Comparison of ENCODE assay signal across 22 cellular contexts in genomic region chr19:49662011-49662410, GRCh38. TPM values are rescaled to one million over a fixed set of nuclear protein-coding genes. Genes with fewer than 3 reads are reported as not detected.
A peak's percentile ranks its signal among the peaks of the same experiment; 100 is the strongest.
DNase-seq lines count a peak whose midpoint lies in the region; ATAC-seq, FAIRE-seq and TF ChIP-seq lines count a peak whose summit lies in the region.
"Had no signal": no experiment of that assay in that cellular context is flagged by ENCODE, and none has a peak within 500 bp of the region (broad histone marks: within the 10 kb centered on the region; RNA-seq: fewer than 3 reads in every experiment).

No MANE protein-coding gene starts in this region.

- H3K4me3 Mint-ChIP-seq in MCF 10A (ENCODE audit: unreplicated experiment) (no peak overlapping the region), neural crest cell (peak overlapping the region; percentile 23)

- no peak for TF ChIP-seq POLR2A in breast epithelium (IDR thresholded peaks at IDR 0.05)
- TF ChIP-seq POLR2A in GM15510 (IDR thresholded peaks at IDR 0.05; ENCODE audit: borderline replicate concordance, extremely low read depth, insufficient read length): peak; percentile 19
- no peak for TF ChIP-seq POLR2A in K562 (conservative IDR thresholded peaks at IDR 0.05)
- no peak for TF ChIP-seq POLR2A in esophagus muscularis mucosa (IDR thresholded peaks at IDR 0.05; ENCODE audit: low read depth)

- TF ChIP-seq RAD21 in K562 (CRISPR knock-in tag; conservative IDR thresholded peaks at IDR 0.05 in 1 of 2, IDR thresholded peaks at IDR 0.05 in 1 of 2): no peak

- 97% methylated on average over 14 of the region's 16 CpGs for WGBS in K562 (ENCODE audit: insufficient coverage, low coverage, missing lambda C conversion rate)
- 95% methylated on average over 14 of the region's 16 CpGs for WGBS in esophagus muscularis mucosa

- no peak for FAIRE-seq in K562 (lab: Jason Lieb, UNC)
- FAIRE-seq: A549 had no signal

- H3K4me2 ChIP-seq in K562 (ENCODE audit: insufficient read depth, low read length): no peak overlapping the region
- H3K4me2 ChIP-seq: A549, SK-N-SH had no signal

- peaks cover 38% of the 10 kb centered on the region for H3K79me2 ChIP-seq in K562 (ENCODE audit: control insufficient read depth, insufficient read depth, low read length)

- no peak for ATAC-seq in K562
- ATAC-seq: A549, Panc1 had no signal

- H3K4me1 ChIP-seq in breast epithelium (peaks cover 6 to 7% of the 10 kb centered on the region in 2 donors), K562 (replicated peaks in 1 of 2; ENCODE audit: control insufficient read depth in 2 of 2, insufficient read depth in 2 of 2, low read length in 2 of 2) (peaks cover 0 to 35% of the 10 kb centered on the region in 2 experiments; a peak in 4 of 5 replicates), ascending aorta (peaks cover 0 to 18% of the 10 kb centered on the region in 2 donors), esophagus muscularis mucosa (peaks cover 17 to 34% (median 26%) of the 10 kb centered on the region in 4 donors)

- intact Hi-C loops in MCF 10A (cut with micrococcal nuclease) (no loop called here), breast epithelium (cut with DNase I; ENCODE audit: low total_unique reads) (loop anchor here (10.0 kb wide), 1 partner anchor 167 kb away; the partner anchor contains the start of gene RPS11), K562 (cut with micrococcal nuclease) (no loop called here), ascending aorta (cut with DNase I) (no loop called here), esophagus muscularis mucosa (cut with DNase I) (no loop called here)

- no peaks in the 10 kb centered on the region for H3K27me3 ChIP-seq in breast epithelium
- H3K27me3 ChIP-seq in K562 (ENCODE audit: control insufficient read depth in 2 of 2, insufficient read depth in 2 of 2, low read length in 2 of 2): no peaks in the 10 kb centered on the region
- no peaks in the 10 kb centered on the region for H3K27me3 ChIP-seq in ascending aorta
- no peaks in the 10 kb centered on the region for H3K27me3 ChIP-seq in esophagus muscularis mucosa

- no peak for TF ChIP-seq CTCF in MCF 10A (IDR thresholded peaks at IDR 0.05; ENCODE audit: unreplicated experiment)
- no peak for TF ChIP-seq CTCF in breast epithelium (IDR thresholded peaks at IDR 0.05)
- TF ChIP-seq CTCF in K562 (IDR thresholded peaks at IDR 0.05 in 2 of 3, conservative IDR thresholded peaks at IDR 0.05 in 1 of 3; ENCODE audit: insufficient read depth in 2 of 3, low read depth in 1 of 3, low read length in 3 of 3): no peak
- no peak for TF ChIP-seq CTCF in neural crest cell (conservative IDR thresholded peaks at IDR 0.05)
- no peak for TF ChIP-seq CTCF in ascending aorta (IDR thresholded peaks at IDR 0.05)
- TF ChIP-seq CTCF in esophagus muscularis mucosa (IDR thresholded peaks at IDR 0.05): no peak

- in situ Hi-C loops in K562 (cut with MboI): no loop called here

- H3K9me3 Mint-ChIP-seq in MCF 10A (ENCODE audit: unreplicated experiment) (no peaks in the 10 kb centered on the region), neural crest cell (no peaks in the 10 kb centered on the region)

- H3K9me1 ChIP-seq in K562 (ENCODE audit: control insufficient read depth, insufficient read depth, low read length): peaks cover 2% of the 10 kb centered on the region

- POLR2A ChIA-PET in MCF 10A (lab: Yijun Ruan, JAX) (interaction anchor here (2.0 to 11.4 kb wide), 2 partner anchors 14 to 20 kb away, joined by 7 to 167 read pairs; partner anchors contain the start of genes RRAS and SCAF1), K562 (lab: Yijun Ruan, JAX) (interaction anchor here (0.7 to 1.6 kb wide), 5 partner anchors 9 to 69 kb away, joined by 3 to 5 read pairs (median 4); partner anchors contain the start of gene RRAS)

- no peak overlapping the region for H3K4me3 ChIP-seq in breast epithelium
- H3K4me3 ChIP-seq in K562: no peak overlapping the region
- no peak overlapping the region for H3K4me3 ChIP-seq in ascending aorta
- H3K4me3 ChIP-seq in esophagus muscularis mucosa: no peak overlapping the region
- H3K4me3 ChIP-seq: A549 had no signal

- no peak overlapping the region for H2AFZ ChIP-seq in K562 (ENCODE audit: low read depth, low read length)

- TF ChIP-seq EP300 in K562 (IDR thresholded peaks at IDR 0.05; ENCODE audit: low read length): no peak
- TF ChIP-seq EP300 in esophagus muscularis mucosa (IDR thresholded peaks at IDR 0.05): no peak

- H3K27ac Mint-ChIP-seq in MCF 10A (ENCODE audit: low read depth, unreplicated experiment): no peak overlapping the region
- no peak overlapping the region for H3K27ac Mint-ChIP-seq in neural crest cell (ENCODE audit: unreplicated experiment)

- peaks cover 13% of the 10 kb centered on the region; the same call in 1 of the 2 replicates for H4K20me1 ChIP-seq in K562 (replicated peaks; ENCODE audit: control insufficient read depth, insufficient read depth, low read length)

- H3K27me3 Mint-ChIP-seq in MCF 10A (ENCODE audit: insufficient read depth, unreplicated experiment) (no peaks in the 10 kb centered on the region), neural crest cell (ENCODE audit: low read depth) (peaks cover 10% of the 10 kb centered on the region)

- TSS peak; percentile 21 for BruUV-seq in MCF 10A (replicated peaks; lab: Mats Ljungman, UMichigan)
- no TSS peak for BruUV-seq in K562 (replicated peaks; lab: Mats Ljungman, UMichigan)

- H3K36me3 Mint-ChIP-seq in MCF 10A (ENCODE audit: insufficient read depth, unreplicated experiment) (peaks cover 37% of the 10 kb centered on the region), neural crest cell (ENCODE audit: low read depth) (peaks cover 9% of the 10 kb centered on the region)

- 0 out of 4 replicates have a peak overlapping the region, but pooled peaks of 1 of the 2 experiments have one; percentile 21 for H3K9ac ChIP-seq in K562 (ENCODE audit: insufficient read depth in 1 of 2, low read depth in 2 of 2, low read length in 2 of 2)
- H3K9ac ChIP-seq: SK-N-SH had no signal

- H3K27ac ChIP-seq in breast epithelium (no peak overlapping the region), K562 (ENCODE audit: extremely low read depth, low read depth, low read length) (no peak overlapping the region), ascending aorta (no peak overlapping the region), esophagus muscularis mucosa (replicated peaks in 1 of 4) (no peak overlapping the region)
- H3K27ac ChIP-seq: A549 had no signal

- H3K36me3 ChIP-seq in breast epithelium (no peaks in the 10 kb centered on the region), K562 (ENCODE audit: control insufficient read depth, insufficient read depth, low read length) (peaks cover 62% of the 10 kb centered on the region; the same call in 2 of the 3 replicates), ascending aorta (peaks cover 56 to 61% of the 10 kb centered on the region in 2 donors), esophagus muscularis mucosa (peaks cover 45 to 62% (median 61%) of the 10 kb centered on the region in 4 donors)

- CTCF ChIA-PET in MCF 10A (lab: Yijun Ruan, JAX) (no interaction called here), K562 (lab: Yijun Ruan, JAX; ENCODE audit: low intra/inter-chr PET ratio) (no interaction called here)

- H3K4me1 Mint-ChIP-seq in MCF 10A (ENCODE audit: insufficient read depth, unreplicated experiment) (peaks cover 14% of the 10 kb centered on the region), neural crest cell (peaks cover 31% of the 10 kb centered on the region)

- DNase-seq in MCF 10A (ENCODE audit: unreplicated experiment) (no peak), breast epithelium (ENCODE audit: low spot score in 2 of 2) (no peak), K562 (ENCODE audit: extremely low read depth in 1 of 4, low spot score in 3 of 4) (no peak), neural crest cell (ENCODE audit: low read depth, low spot score) (no peak), ascending aorta (ENCODE audit: low spot score in 2 of 2) (no peak), NCI-H510A treated with DMSO at 0.1 percent for 48 hours (lab: John Stamatoyannopoulos, UW) (no peak), esophagus muscularis mucosa (ENCODE audit: extremely low spot score) (no peak)
- DNase-seq: C1 segment of cervical spinal cord, Caco-2, HCEC 1CT, Karpas-422, MM.1S, NCI-H1092 treated with DMSO at 0.1 percent for 48 hours, NCI-H1694 treated with DMSO at 0.1 percent for 48 hours, NCI-H2107, NCI-H2227 treated with DMSO at 0.1 percent for 48 hours, NCI-H524 treated with DMSO at 0.1 percent for 48 hours, Right ventricle myocardium superior, SK-N-SH had no signal

- H3K9me3 ChIP-seq in breast epithelium (no peaks in the 10 kb centered on the region), K562 (replicated peaks; ENCODE audit: control insufficient read depth, insufficient read depth, low read depth, low read length) (0 out of 2 replicates have a peak, but pooled peaks cover 2% of the 10 kb centered on the region), ascending aorta (no peaks in the 10 kb centered on the region), esophagus muscularis mucosa (no peaks in the 10 kb centered on the region)
- H3K9me3 ChIP-seq: SK-N-SH had no signal

RNA-seq across cellular contexts. Expression of gene IRF3, which starts 3.6 kb away (rescaled TPM):
- total RNA-seq in MCF 10A (2022) (65.6 and 82.2 TPM in 2 replicates), breast epithelium (100 to 1,000 TPM in 1 of 3 donors, 10 to 100 TPM in 2; 39.7 to 100 (median 52.4) TPM), K562 (2014; rRNA removed) (113 and 160 TPM in 2 replicates), K562 (2014; rRNA removed; fragmentation: Illumina TruSeq; extraction: Trizol) (28.5 and 40.9 TPM in 2 replicates), K562 (2015; rRNA removed; fragmentation: Illumina TruSeq; extraction: Trizol) (64.0 and 65.4 TPM in 2 replicates), K562 (2021) (125 and 132 TPM in 2 replicates), neural crest cell (70.0 and 76.0 TPM in 2 replicates), ascending aorta (75.9 TPM), esophagus muscularis mucosa (10 to 100 TPM; 38.8 to 61.7 (median 56.7) TPM)
- 63.4 and 152 TPM in 2 replicates for total RNA-seq in K562 (2011; cell fraction: chromatin; rRNA removed; ENCODE audit: low replicate concordance)
- 90.7 and 93.9 TPM in 2 replicates for total RNA-seq in K562 (2011; cell fraction: nucleolus; rRNA removed)
- 78.8 and 106 TPM in 2 replicates for total RNA-seq in K562 (2011; cell fraction: nucleoplasm; rRNA removed)
- polyA plus RNA-seq in K562 (2011; rRNA removed) (54.5 and 66.4 TPM in 2 replicates), K562 (2014; fragmentation: Illumina TruSeq; extraction: Trizol) (118 and 119 TPM in 2 replicates), K562 (2014; fragmentation: Nextera tagmentation; extraction: Ambion mirVana) (10 to 100 TPM in 1 of 2 experiments, 1 to 10 TPM in 1; 7.5 to 11.6 TPM), K562 (2014; rRNA removed) (118 and 145 TPM in 2 replicates)
- 56.8 and 134 TPM in 2 replicates for polyA plus RNA-seq in K562 (2011; cell fraction: cytosol; rRNA removed)
- 106 and 215 TPM in 2 replicates for polyA plus RNA-seq in K562 (2011; cell fraction: nucleus; rRNA removed)
- 119 and 139 TPM in 2 replicates for polyA plus RNA-seq in K562 (2012)
- polyA minus RNA-seq in K562 (2011; rRNA and poly(A)+ RNA removed): 11.1 and 16.9 TPM in 2 replicates
- 36.4 and 44.4 TPM in 2 replicates for polyA minus RNA-seq in K562 (2011; cell fraction: cytosol; rRNA and poly(A)+ RNA removed)
- 13.9 and 17.5 TPM in 2 replicates for polyA minus RNA-seq in K562 (2011; cell fraction: nucleus; rRNA and poly(A)+ RNA removed)

RNA-seq across cellular contexts. Expression of gene BCL2L12, which starts 3.7 kb away (rescaled TPM):
- total RNA-seq in MCF 10A (2022) (29.4 and 36.0 TPM in 2 replicates), breast epithelium (10 to 100 TPM in 1 of 3 donors, 1 to 10 TPM in 2; 5.1 to 11.7 (median 8.5) TPM), K562 (2014; rRNA removed) (128 and 169 TPM in 2 replicates), K562 (2014; rRNA removed; fragmentation: Illumina TruSeq; extraction: Trizol) (17.0 and 18.8 TPM in 2 replicates), K562 (2015; rRNA removed; fragmentation: Illumina TruSeq; extraction: Trizol) (26.5 and 29.4 TPM in 2 replicates), K562 (2021) (183 and 185 TPM in 2 replicates), neural crest cell (92.4 and 99.5 TPM in 2 replicates), ascending aorta (0.64 TPM), esophagus muscularis mucosa (1 to 10 TPM; 4.2 to 9.9 (median 6.0) TPM)
- total RNA-seq in K562 (2011; cell fraction: chromatin; rRNA removed; ENCODE audit: low replicate concordance): 31.5 and 83.3 TPM in 2 replicates
- 79.4 and 85.7 TPM in 2 replicates for total RNA-seq in K562 (2011; cell fraction: nucleolus; rRNA removed)
- total RNA-seq in K562 (2011; cell fraction: nucleoplasm; rRNA removed): 47.0 and 50.7 TPM in 2 replicates
- polyA plus RNA-seq in K562 (2011; rRNA removed) (81.2 and 95.3 TPM in 2 replicates), K562 (2014; fragmentation: Illumina TruSeq; extraction: Trizol) (85.6 and 184 TPM in 2 replicates), K562 (2014; fragmentation: Nextera tagmentation; extraction: Ambion mirVana) (1 to 10 TPM; 7.4 to 7.5 TPM), K562 (2014; rRNA removed) (263 and 282 TPM in 2 replicates)
- polyA plus RNA-seq in K562 (2011; cell fraction: cytosol; rRNA removed): 132 and 350 TPM in 2 replicates
- 132 and 212 TPM in 2 replicates for polyA plus RNA-seq in K562 (2011; cell fraction: nucleus; rRNA removed)
- polyA plus RNA-seq in K562 (2012): 164 and 177 TPM in 2 replicates
- 8.8 and 10.7 TPM in 2 replicates for polyA minus RNA-seq in K562 (2011; rRNA and poly(A)+ RNA removed)
- 29.2 and 36.0 TPM in 2 replicates for polyA minus RNA-seq in K562 (2011; cell fraction: cytosol; rRNA and poly(A)+ RNA removed)
- polyA minus RNA-seq in K562 (2011; cell fraction: nucleus; rRNA and poly(A)+ RNA removed): 22.6 and 24.0 TPM in 2 replicates

RNA-seq across cellular contexts. Expression of gene PRMT1, which starts 15.1 kb away (rescaled TPM):
- 236 and 304 TPM in 2 replicates for total RNA-seq in MCF 10A (2022)
- 100 to 1,000 TPM; 137 to 227 (median 154) TPM for total RNA-seq in breast epithelium
- total RNA-seq in K562 (2011; cell fraction: chromatin; rRNA removed; ENCODE audit: low replicate concordance): 329 and 693 TPM in 2 replicates
- total RNA-seq in K562 (2011; cell fraction: nucleolus; rRNA removed): 420 and 469 TPM in 2 replicates
- 336 and 338 TPM in 2 replicates for total RNA-seq in K562 (2011; cell fraction: nucleoplasm; rRNA removed)
- total RNA-seq in K562 (2014; rRNA removed): 371 and 483 TPM in 2 replicates
- total RNA-seq in K562 (2014; rRNA removed; fragmentation: Illumina TruSeq; extraction: Trizol): 132 and 169 TPM in 2 replicates
- total RNA-seq in K562 (2015; rRNA removed; fragmentation: Illumina TruSeq; extraction: Trizol): 326 and 337 TPM in 2 replicates
- 324 and 326 TPM in 2 replicates for total RNA-seq in K562 (2021)
- 407 and 436 TPM in 2 replicates for polyA plus RNA-seq in K562 (2011; rRNA removed)
- polyA plus RNA-seq in K562 (2011; cell fraction: cytosol; rRNA removed): 562 and 863 TPM in 2 replicates
- 575 and 667 TPM in 2 replicates for polyA plus RNA-seq in K562 (2011; cell fraction: nucleus; rRNA removed)
- 194 and 423 TPM in 2 replicates for polyA plus RNA-seq in K562 (2012)
- polyA plus RNA-seq in K562 (2014; fragmentation: Illumina TruSeq; extraction: Trizol): 446 and 465 TPM in 2 replicates
- polyA plus RNA-seq in K562 (2014; fragmentation: Nextera tagmentation; extraction: Ambion mirVana): 10 to 100 TPM; 13.3 to 74.0 TPM
- 464 and 510 TPM in 2 replicates for polyA plus RNA-seq in K562 (2014; rRNA removed)
- 337 and 429 TPM in 2 replicates for polyA minus RNA-seq in K562 (2011; rRNA and poly(A)+ RNA removed)
- polyA minus RNA-seq in K562 (2011; cell fraction: cytosol; rRNA and poly(A)+ RNA removed): 187 and 188 TPM in 2 replicates
- 171 and 244 TPM in 2 replicates for polyA minus RNA-seq in K562 (2011; cell fraction: nucleus; rRNA and poly(A)+ RNA removed)
- total RNA-seq in neural crest cell: 454 and 470 TPM in 2 replicates
- 271 TPM for total RNA-seq in ascending aorta
- 100 to 1,000 TPM; 102 to 191 (median 144) TPM for total RNA-seq in esophagus muscularis mucosa

RNA-seq across cellular contexts. Expression of gene SCAF1, which starts 20.0 kb away (rescaled TPM):
- 81.3 and 101 TPM in 2 replicates for total RNA-seq in MCF 10A (2022)
- total RNA-seq in breast epithelium: 10 to 100 TPM in 2 of 3 donors, 1 to 10 TPM in 1; 9.8 to 15.4 (median 10.6) TPM
- total RNA-seq in K562 (2011; cell fraction: chromatin; rRNA removed; ENCODE audit: low replicate concordance): 11.3 and 31.0 TPM in 2 replicates
- total RNA-seq in K562 (2011; cell fraction: nucleolus; rRNA removed): 16.8 and 21.8 TPM in 2 replicates
- 10.6 and 16.9 TPM in 2 replicates for total RNA-seq in K562 (2011; cell fraction: nucleoplasm; rRNA removed)
- total RNA-seq in K562 (2014; rRNA removed): 12.9 and 18.0 TPM in 2 replicates
- 2.5 and 2.8 TPM in 2 replicates for total RNA-seq in K562 (2014; rRNA removed; fragmentation: Illumina TruSeq; extraction: Trizol)
- 4.9 and 6.0 TPM in 2 replicates for total RNA-seq in K562 (2015; rRNA removed; fragmentation: Illumina TruSeq; extraction: Trizol)
- 75.5 and 79.0 TPM in 2 replicates for total RNA-seq in K562 (2021)
- 3.7 and 4.3 TPM in 2 replicates for polyA plus RNA-seq in K562 (2011; rRNA removed)
- 5.1 and 6.3 TPM in 2 replicates for polyA plus RNA-seq in K562 (2011; cell fraction: cytosol; rRNA removed)
- polyA plus RNA-seq in K562 (2011; cell fraction: nucleus; rRNA removed): 21.1 and 37.2 TPM in 2 replicates
- polyA plus RNA-seq in K562 (2012): 36.5 and 39.5 TPM in 2 replicates
- polyA plus RNA-seq in K562 (2014; fragmentation: Illumina TruSeq; extraction: Trizol): 9.7 and 22.5 TPM in 2 replicates
- under 1 TPM; 0.20 to 0.25 TPM for polyA plus RNA-seq in K562 (2014; fragmentation: Nextera tagmentation; extraction: Ambion mirVana)
- 11.4 and 14.6 TPM in 2 replicates for polyA plus RNA-seq in K562 (2014; rRNA removed)
- 1.1 and 1.9 TPM in 2 replicates for polyA minus RNA-seq in K562 (2011; rRNA and poly(A)+ RNA removed)
- polyA minus RNA-seq in K562 (2011; cell fraction: cytosol; rRNA and poly(A)+ RNA removed): 7.8 and 12.0 TPM in 2 replicates
- polyA minus RNA-seq in K562 (2011; cell fraction: nucleus; rRNA and poly(A)+ RNA removed): 4.8 and 5.6 TPM in 2 replicates
- 89.6 and 91.9 TPM in 2 replicates for total RNA-seq in neural crest cell
- total RNA-seq in ascending aorta: 72.2 TPM
- total RNA-seq in esophagus muscularis mucosa: 10 to 100 TPM; 19.2 to 50.9 (median 30.9) TPM

RNA-seq across cellular contexts. Expression of gene RRAS, which starts 22.1 kb away (rescaled TPM):
- total RNA-seq in MCF 10A (2022) (37.6 and 56.5 TPM in 2 replicates), breast epithelium (100 to 1,000 TPM in 1 of 3 donors, 10 to 100 TPM in 2; 34.8 to 114 (median 41.0) TPM), K562 (2014; rRNA removed) (8.2 and 10.4 TPM in 2 replicates), K562 (2014; rRNA removed; fragmentation: Illumina TruSeq; extraction: Trizol) (1.5 and 1.7 TPM in 2 replicates), K562 (2015; rRNA removed; fragmentation: Illumina TruSeq; extraction: Trizol) (3.1 and 3.7 TPM in 2 replicates), K562 (2021) (8.3 and 9.3 TPM in 2 replicates), neural crest cell (1.2 and 2.3 TPM in 2 replicates), ascending aorta (161 TPM), esophagus muscularis mucosa (100 to 1,000 TPM; 134 to 205 (median 187) TPM)
- total RNA-seq in K562 (2011; cell fraction: chromatin; rRNA removed; ENCODE audit: low replicate concordance): 2.5 and 10.0 TPM in 2 replicates
- 9.5 and 11.2 TPM in 2 replicates for total RNA-seq in K562 (2011; cell fraction: nucleolus; rRNA removed)
- 8.0 and 8.3 TPM in 2 replicates for total RNA-seq in K562 (2011; cell fraction: nucleoplasm; rRNA removed)
- polyA plus RNA-seq in K562 (2011; rRNA removed) (15.4 and 16.4 TPM in 2 replicates), K562 (2014; fragmentation: Illumina TruSeq; extraction: Trizol) (8.5 and 13.9 TPM in 2 replicates), K562 (2014; fragmentation: Nextera tagmentation; extraction: Ambion mirVana) (1 to 10 TPM in 1 of 2 experiments, under 1 TPM in 1; 0.70 to 1.3 TPM), K562 (2014; rRNA removed) (17.3 and 18.3 TPM in 2 replicates)
- 26.0 and 54.3 TPM in 2 replicates for polyA plus RNA-seq in K562 (2011; cell fraction: cytosol; rRNA removed)
- 19.7 and 39.0 TPM in 2 replicates for polyA plus RNA-seq in K562 (2011; cell fraction: nucleus; rRNA removed)
- polyA plus RNA-seq in K562 (2012): 14.8 and 16.2 TPM in 2 replicates
- 1.2 and 2.7 TPM in 2 replicates for polyA minus RNA-seq in K562 (2011; rRNA and poly(A)+ RNA removed)
- 5.5 and 8.4 TPM in 2 replicates for polyA minus RNA-seq in K562 (2011; cell fraction: cytosol; rRNA and poly(A)+ RNA removed)
- 2.0 TPM in 2 replicates for polyA minus RNA-seq in K562 (2011; cell fraction: nucleus; rRNA and poly(A)+ RNA removed)
